ENCODE assay signal across 25 cellular contexts in genomic region chr3:122727766-122728165, GRCh38.
"Had no signal": no experiment of that assay in that cellular context is flagged by ENCODE, and none has a peak within 500 bp of the region (broad histone marks: within the 10 kb centered on the region; RNA-seq: fewer than 3 reads in every experiment).

No MANE protein-coding gene starts in this region.

- H3K36me3 ChIP-seq: ovary, prostate gland, transverse colon had no signal

- H3K27ac ChIP-seq: heart right ventricle, left ventricle myocardium inferior, neutrophil, ovary, prostate gland, testis, transverse colon had no signal

- H3K4me3 ChIP-seq: heart right ventricle, left ventricle myocardium inferior, lung, mucosa of descending colon, ovary, prostate gland, smooth muscle cell, testis, transverse colon had no signal

- H3K9me3 ChIP-seq: heart right ventricle, left ventricle myocardium inferior, mucosa of descending colon, neutrophil, ovary, prostate gland, testis, transverse colon had no signal

- DNase-seq: activated CD4-positive, alpha-beta T cell treated with anti-CD3 and anti-CD28 coated beads for 36 hours; activated CD4-positive, CD25-positive, alpha-beta regulatory T cell; activated CD8-positive, alpha-beta memory T cell treated with anti-CD3 and anti-CD28 coated beads, Interleukin-2, amount 10 ng/mL, durations not matched to agents 7 days and 5 days; activated CD8-positive, alpha-beta T cell treated with anti-CD3 and anti-CD28 coated beads, Interleukin-2, amount 10 ng/mL, durations not matched to agents 7 days and 5 days; activated naive CD8-positive, alpha-beta T cell treated with anti-CD3 and anti-CD28 coated beads, Interleukin-2, amount 50 U/mL, for 24 hours; activated T-cell treated with anti-CD3 and anti-CD28 coated beads, Interleukin-2, amount 50 U/mL, for 48 hours; amygdala; cortex of kidney; foreskin melanocyte; heart right ventricle; left ventricle myocardium inferior; mucosa of descending colon; nephron progenitor cell; ovary; retina; stimulated activated CD4-positive, alpha-beta T cell treated with anti-CD3 and anti-CD28 coated beads, Interleukin-15, amount 100 ng/mL, for 24 hours; stimulated activated CD4-positive, alpha-beta T cell treated with anti-CD3 and anti-CD28 coated beads, Interleukin-2, amount 100 ng/mL, for 24 hours; stimulated activated naive CD8-positive, alpha-beta T cell treated with anti-CD3 and anti-CD28 coated beads, Interleukin-15, Interleukin-2, amounts not matched to agents 100 U/mL and 50 U/mL, for 24 hours; T-cell; testis; transverse colon had no signal

- H3K4me2 ChIP-seq: smooth muscle cell had no signal

- H3K4me1 ChIP-seq: heart right ventricle, left ventricle myocardium inferior, prostate gland, testis, transverse colon had no signal

- H3K27me3 ChIP-seq: heart right ventricle, neutrophil, ovary, testis, transverse colon had no signal
